1 cellular context compared by ENCODE assay signal in genomic region chr1:89573410-89573809, GRCh38.
TF ChIP-seq lines count a peak whose summit lies in the region.

No MANE protein-coding gene starts in this region.

TF ChIP-seq in K562, 482 proteins besides CTCF, POLR2A, EP300 and RAD21:
- no peak for TF ChIP-seq HES1 (IDR thresholded peaks at IDR 0.05; ENCODE audit: low read depth)
- TF ChIP-seq MAFF (IDR thresholded peaks at IDR 0.05; ENCODE audit: low read length) = peak; percentile 57; the same call in 1 of the 2 replicates
- TF ChIP-seq MAFG (tag; conservative IDR thresholded peaks at IDR 0.05) = 0 out of 2 replicates have a peak, but pooled peaks have one; percentile 36
- no peak for TF ChIP-seq SLC30A9 (CRISPR knock-in tag; IDR thresholded peaks at IDR 0.05)
- no peak for TF ChIP-seq CSDE1 (IDR thresholded peaks at IDR 0.05)
- peak; percentile 67 for TF ChIP-seq C11orf30 (IDR thresholded peaks at IDR 0.05; ENCODE audit: low read depth)
- TF ChIP-seq ZNF12 (CRISPR knock-in tag; IDR thresholded peaks at IDR 0.05) = no peak
- TF ChIP-seq MAFK (IDR thresholded peaks at IDR 0.05; ENCODE audit: low read length) = peak; percentile 46; the same call in 1 of the 2 replicates
- TF ChIP-seq ESRRB (CRISPR knock-in tag; IDR thresholded peaks at IDR 0.05; ENCODE audit: borderline replicate concordance) = no peak
- no peak for TF ChIP-seq PHTF2 (CRISPR knock-in tag; IDR thresholded peaks at IDR 0.05)
- peak; percentile 85 for TF ChIP-seq ZNF316 (IDR thresholded peaks at IDR 0.05)
